ENCODE assay signal across 30 cellular contexts in genomic region chr18:60861575-60861974, GRCh38.
"Had no signal": no experiment of that assay in that cellular context is flagged by ENCODE, and none has a peak within 500 bp of the region (broad histone marks: within the 10 kb centered on the region; RNA-seq: fewer than 3 reads in every experiment).

No MANE protein-coding gene starts in this region.

- H3K4me1 ChIP-seq: thyroid gland, upper lobe of left lung, vagina had no signal

- H3K27me3 Mint-ChIP-seq: central memory CD8-positive, alpha-beta T cell; progenitor cell of endocrine pancreas; stimulated activated naive CD8-positive, alpha-beta T cell treated with anti-CD3 and anti-CD28 coated beads, Interleukin-15, amount 100 ng/mL, for 72 hours had no signal

- DNase-seq: activated CD4-positive, alpha-beta T cell treated with anti-CD3 and anti-CD28 coated beads for 4 hours; activated CD4-positive, alpha-beta T cell treated with anti-CD3 and anti-CD28 coated beads, Interleukin-2, amount 50 U/mL, for 4 hours; activated naive CD4-positive, alpha-beta T cell; activated T-cell treated with anti-CD3 and anti-CD28 coated beads for 4 hours; activated T-cell treated with anti-CD3 and anti-CD28 coated beads, Interleukin-2, amount 50 U/mL, for 72 hours; dermis blood vessel endothelial cell; effector CD4-positive, alpha-beta T cell; glutamatergic neuron; left colon; mammary epithelial cell; ovary; stimulated activated CD4-positive, alpha-beta T cell treated with anti-CD3 and anti-CD28 coated beads, Interleukin-12 subunit alpha, Interleukin-12 subunit beta, amount 100 ng/mL, for 4 hours; stimulated activated CD4-positive, alpha-beta T cell treated with anti-CD3 and anti-CD28 coated beads, Interleukin-4, amount 100 ng/mL, for 24 hours; stimulated activated naive CD8-positive, alpha-beta T cell treated with anti-CD3 and anti-CD28 coated beads, Interleukin-15, amount 100 ng/mL, for 72 hours; thyroid gland; upper lobe of left lung had no signal

- H3K36me3 Mint-ChIP-seq: activated naive CD4-positive, alpha-beta T cell treated with anti-CD3 and anti-CD28 coated beads, Interleukin-2, amount 50 U/mL, for 72 hours; stimulated activated effector memory CD8-positive, alpha-beta T cell treated with anti-CD3 and anti-CD28 coated beads, Interleukin-12 subunit alpha, Interleukin-12 subunit beta, amount 100 ng/mL, for 72 hours had no signal

- H3K4me3 Mint-ChIP-seq: activated T-cell treated with anti-CD3 and anti-CD28 coated beads, Interleukin-2, amount 50 U/mL, for 72 hours; central memory CD8-positive, alpha-beta T cell; nephron; stimulated activated effector memory CD8-positive, alpha-beta T cell treated with anti-CD3 and anti-CD28 coated beads, Interleukin-12 subunit alpha, Interleukin-12 subunit beta, amount 100 ng/mL, for 72 hours; stimulated activated naive CD8-positive, alpha-beta T cell treated with anti-CD3 and anti-CD28 coated beads, Interleukin-15, amount 100 ng/mL, for 72 hours; T-helper 2 cell treated with Interferon-gamma antibody and Interleukin-4, amounts not matched to agents 5 μg/mL and 100 μg/mL, for 36 hours had no signal

- H3K4me1 Mint-ChIP-seq: central memory CD8-positive, alpha-beta T cell; stimulated activated effector memory CD8-positive, alpha-beta T cell treated with anti-CD3 and anti-CD28 coated beads, Interleukin-12 subunit alpha, Interleukin-12 subunit beta, amount 100 ng/mL, for 72 hours; stimulated activated naive CD8-positive, alpha-beta T cell treated with anti-CD3 and anti-CD28 coated beads, Interleukin-15, amount 100 ng/mL, for 72 hours had no signal

- H3K36me3 ChIP-seq: neutrophil, ovary, thyroid gland, upper lobe of left lung, vagina had no signal

- FAIRE-seq: colon, frontal cortex, keratinocyte had no signal

- H3K9me3 Mint-ChIP-seq: nephron had no signal

- H3K9me3 ChIP-seq: neutrophil, ovary, thyroid gland, upper lobe of left lung, vagina had no signal

- H3K27me3 ChIP-seq: neutrophil, ovary, thyroid gland, upper lobe of left lung, vagina had no signal

- H3K27ac Mint-ChIP-seq: activated naive CD4-positive, alpha-beta T cell treated with anti-CD3 and anti-CD28 coated beads, Interleukin-2, amount 50 U/mL, for 72 hours; activated T-cell treated with anti-CD3 and anti-CD28 coated beads, Interleukin-2, amount 50 U/mL, for 72 hours; nephron; progenitor cell of endocrine pancreas; stimulated activated effector memory CD8-positive, alpha-beta T cell treated with anti-CD3 and anti-CD28 coated beads, Interleukin-12 subunit alpha, Interleukin-12 subunit beta, amount 100 ng/mL, for 72 hours; stimulated activated naive CD8-positive, alpha-beta T cell treated with anti-CD3 and anti-CD28 coated beads, Interleukin-15, amount 100 ng/mL, for 72 hours; T-helper 2 cell treated with Interferon-gamma antibody and Interleukin-4, amounts not matched to agents 5 μg/mL and 100 μg/mL, for 36 hours had no signal

- H3K27ac ChIP-seq: epithelial cell of prostate, neutrophil, ovary, skin epidermis, thyroid gland, upper lobe of left lung, vagina had no signal

- H3K4me3 ChIP-seq: ovary, skin epidermis, thyroid gland, upper lobe of left lung, vagina had no signal

- ATAC-seq: activated naive CD4-positive, alpha-beta T cell treated with anti-CD3 and anti-CD28 coated beads, Interleukin-2, amount 50 U/mL, for 72 hours; activated T-cell treated with anti-CD3 and anti-CD28 coated beads, Interleukin-2, amount 50 U/mL, for 72 hours; left colon; sciatic nerve; stimulated activated effector memory CD8-positive, alpha-beta T cell treated with anti-CD3 and anti-CD28 coated beads, Interleukin-12 subunit alpha, Interleukin-12 subunit beta, amount 100 ng/mL, for 72 hours; stimulated activated naive CD8-positive, alpha-beta T cell treated with anti-CD3 and anti-CD28 coated beads, Interleukin-15, amount 100 ng/mL, for 72 hours had no signal
